In genomic region chr19:9436358-9436757, GRCh38 we compare ENCODE assay signal across 1 cellular context.
TF ChIP-seq lines count a peak whose summit lies in the region.

No MANE protein-coding gene starts in this region.

TF ChIP-seq in K562, 482 proteins besides CTCF, POLR2A, EP300 and RAD21 (continued from another document):
- TF ChIP-seq ZBTB40 (IDR thresholded peaks at IDR 0.05) (peak; percentile 82), ZBTB40 (CRISPR knock-in tag; IDR thresholded peaks at IDR 0.05) (no peak), ZNF444 (CRISPR knock-in tag; IDR thresholded peaks at IDR 0.05) (no peak), CAMTA2 (CRISPR knock-in tag; conservative IDR thresholded peaks at IDR 0.05) (no peak)
